ENCODE assay signal across 24 cellular contexts in the genomic region with DNA sequence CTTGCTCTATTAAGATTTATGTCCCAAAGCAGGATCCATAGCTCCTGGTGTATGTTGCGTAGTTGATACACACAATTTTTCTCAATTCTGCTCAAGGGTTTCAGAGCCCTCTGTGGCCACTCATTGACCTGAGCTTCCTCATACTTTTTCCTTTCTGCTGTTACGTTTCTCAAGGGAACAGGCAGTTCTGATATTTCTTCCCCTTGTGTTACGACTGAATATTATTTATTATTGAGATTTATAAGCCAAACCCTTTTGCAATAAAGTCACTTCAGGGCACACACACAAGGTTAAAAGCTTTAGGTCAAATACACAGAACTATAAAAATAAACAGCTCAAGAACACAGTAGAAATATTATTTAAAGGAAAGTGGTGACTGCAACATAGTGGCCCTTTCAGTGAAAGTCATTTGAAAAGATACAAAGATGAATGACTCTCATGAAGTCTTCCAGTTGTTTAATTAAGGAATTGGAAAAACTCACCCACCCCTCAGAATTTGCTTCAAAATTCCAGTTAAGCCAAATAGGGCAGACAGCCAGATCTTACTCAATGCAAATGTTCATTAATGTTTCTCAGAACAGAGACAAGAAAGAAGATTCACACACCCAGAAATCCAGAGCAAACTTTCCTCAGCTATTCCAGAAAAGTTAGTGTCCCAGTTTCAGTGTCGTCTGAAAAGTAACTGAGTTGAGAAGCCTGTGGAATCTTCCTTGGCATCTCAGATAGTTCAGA.
A peak's percentile ranks its signal among the peaks of the same experiment; 100 is the strongest.
DNase-seq lines count a peak whose midpoint lies in the region; ATAC-seq, FAIRE-seq and TF ChIP-seq lines count a peak whose summit lies in the region.
"Had no signal": no experiment of that assay in that cellular context is flagged by ENCODE, and none has a peak within 500 bp of the region (broad histone marks: within the 10 kb centered on the region; RNA-seq: fewer than 3 reads in every experiment).

No MANE protein-coding gene starts in this region.

- peaks cover 0 to 16% (median 8%) of the 10 kb centered on the region in 4 donors for H3K9me3 ChIP-seq in liver (ENCODE audit: control insufficient read depth in 4 of 4, low read length in 3 of 4)
- H3K9me3 ChIP-seq in HepG2 (ENCODE audit: low read length) = peaks cover 64% of the 10 kb centered on the region
- no peaks in the 10 kb centered on the region for H3K9me3 ChIP-seq in prostate gland
- H3K9me3 ChIP-seq: ascending aorta, neutrophil, testis had no signal

- TF ChIP-seq RAD21 in liver (IDR thresholded peaks at IDR 0.05) = peak in 1 of 2 donors; percentile 27
- no peak for TF ChIP-seq RAD21 in HepG2 (CRISPR knock-in tag; IDR thresholded peaks at IDR 0.05)

- TF ChIP-seq POLR2A in HepG2 (IDR thresholded peaks at IDR 0.05; ENCODE audit: insufficient read depth in 1 of 2, low read depth in 2 of 2, low read length in 2 of 2) (no peak), prostate gland (IDR thresholded peaks at IDR 0.05) (no peak)

- H3K4me1 ChIP-seq in liver (ENCODE audit: control insufficient read depth in 4 of 4, insufficient read depth in 4 of 4, low read length in 3 of 4) = no peaks in the 10 kb centered on the region
- H3K4me1 ChIP-seq in HepG2 (ENCODE audit: insufficient read depth, low read length) = no peaks in the 10 kb centered on the region
- H3K4me1 ChIP-seq in prostate gland (replicated peaks) = peaks cover 3% of the 10 kb centered on the region
- H3K4me1 ChIP-seq in urinary bladder (ENCODE audit: insufficient read depth) = no peaks in the 10 kb centered on the region
- H3K4me1 ChIP-seq: ascending aorta, left lung had no signal

- no peak for FAIRE-seq in HepG2 (lab: Jason Lieb, UNC)
- FAIRE-seq in GM19239 (lab: Jason Lieb, UNC) = no peak

- in situ Hi-C loops in HepG2 (cut with HindIII; ENCODE audit: extremely low pct_ligation_motif_present, low pct_unique_long_range_greater_than_20kb) = no loop called here

- no TSS peak for BruUV-seq in HepG2 (replicated peaks; lab: Mats Ljungman, UMichigan)

- H4K20me1 ChIP-seq in HepG2 (ENCODE audit: insufficient read depth, low read length) = no peaks in the 10 kb centered on the region

- H2AFZ ChIP-seq in HepG2 (ENCODE audit: low read length) = no peak overlapping the region

- WGBS in liver = 80% methylated on average over 4 of the region's 4 CpGs
- 31% methylated on average over 4 of the region's 4 CpGs for WGBS in HepG2 (ENCODE audit: low lambda C conversion rate)
- WGBS in prostate gland = 32% methylated on average over 4 of the region's 4 CpGs
- WGBS in urinary bladder = 44% methylated on average over 4 of the region's 4 CpGs

- H3K27me3 ChIP-seq in liver (ENCODE audit: control insufficient read depth in 4 of 4, insufficient read depth in 4 of 4, low read length in 3 of 4) (no peaks in the 10 kb centered on the region), HepG2 (ENCODE audit: control insufficient read depth in 1 of 2, insufficient read depth in 2 of 2, low read length in 2 of 2) (no peaks in the 10 kb centered on the region), prostate gland (replicated peaks; ENCODE audit: insufficient read depth) (no peaks in the 10 kb centered on the region)
- H3K27me3 ChIP-seq: ascending aorta, left lung, neutrophil, testis had no signal

- POLR2A ChIA-PET in HepG2 (lab: Yijun Ruan, JAX) = no interaction called here

- H3K9ac ChIP-seq in liver (ENCODE audit: low read depth in 1 of 2, low read length in 2 of 2) (no peak overlapping the region), HepG2 (ENCODE audit: insufficient read depth, low read depth, low read length) (no peak overlapping the region)

- H3K36me3 ChIP-seq in liver (ENCODE audit: control insufficient read depth in 4 of 4, insufficient read depth in 3 of 4, low read depth in 1 of 4, low read length in 3 of 4) (no peaks in the 10 kb centered on the region), HepG2 (replicated peaks in 1 of 2; ENCODE audit: control insufficient read depth in 1 of 2, insufficient read depth in 2 of 2, low read length in 2 of 2) (no peaks in the 10 kb centered on the region), prostate gland (no peaks in the 10 kb centered on the region), urinary bladder (ENCODE audit: insufficient read depth) (no peaks in the 10 kb centered on the region)
- H3K36me3 ChIP-seq: ascending aorta, left lung, neutrophil had no signal

- CTCF ChIA-PET in HepG2 (lab: Yijun Ruan, JAX; ENCODE audit: low intra/inter-chr PET ratio, low total read pairs) = no interaction called here

- H3K79me2 ChIP-seq in HepG2 (ENCODE audit: insufficient read depth, low read length) = no peaks in the 10 kb centered on the region

- H3K27ac ChIP-seq in liver (ENCODE audit: low read depth in 1 of 2, low read length in 2 of 2) (no peak overlapping the region), HepG2 (ENCODE audit: extremely low read length, insufficient read depth, low read length) (no peak overlapping the region), prostate gland (peak overlapping the region; percentile 45 to 47), urinary bladder (ENCODE audit: low read depth) (peak overlapping the region; percentile 48)
- H3K27ac ChIP-seq: ascending aorta, C4-2B, left lung, neutrophil had no signal

- no peak for ATAC-seq in HepG2
- ATAC-seq: left lung had no signal

- H3K4me3 ChIP-seq in liver (ENCODE audit: low read depth in 1 of 3, low read length in 3 of 3) (no peak overlapping the region), HepG2 (replicated peaks in 1 of 3; ENCODE audit: insufficient read depth in 1 of 3, low read depth in 2 of 3, low read length in 3 of 3) (no peak overlapping the region), choroid plexus epithelial cell (ENCODE audit: low read depth, low read length) (no peak overlapping the region), prostate gland (no peak overlapping the region), urinary bladder (ENCODE audit: low read depth, low read length) (no peak overlapping the region)
- H3K4me3 ChIP-seq: ascending aorta, left lung, mucosa of descending colon, testis had no signal

- TF ChIP-seq EP300 in HepG2 (IDR thresholded peaks at IDR 0.05; ENCODE audit: low read depth in 2 of 2, low read length in 2 of 2) (no peak), HepG2 (CRISPR knock-in tag; IDR thresholded peaks at IDR 0.05; ENCODE audit: borderline replicate concordance) (no peak)

- TF ChIP-seq CTCF in liver (IDR thresholded peaks at IDR 0.05; ENCODE audit: low read depth, low read length, missing input control) (no peak), HepG2 (CRISPR knock-in tag; IDR thresholded peaks at IDR 0.05) (no peak), choroid plexus epithelial cell (conservative IDR thresholded peaks at IDR 0.05; ENCODE audit: low read depth, low read length) (no peak), prostate gland (IDR thresholded peaks at IDR 0.05) (peak in 1 of 4 experiments; percentile 14)

- no peak overlapping the region for H3K4me2 ChIP-seq in HepG2 (ENCODE audit: low read depth, low read length)

- intact Hi-C loops in HepG2 (cut with micrococcal nuclease; ENCODE audit: unreplicated experiment) (no loop called here), prostate gland (cut with DNase I) (no loop called here)

- DNase-seq in HepG2 (ENCODE audit: low spot score) (no peak), choroid plexus epithelial cell (ENCODE audit: low read depth) (peak; percentile 52), prostate gland (ENCODE audit: low spot score) (no peak), NCI-H1417 treated with DMSO at 0.1 percent for 48 hours (lab: John Stamatoyannopoulos, UW) (no peak), NCI-H510A treated with DMSO at 0.1 percent for 48 hours (lab: John Stamatoyannopoulos, UW) (no peak), GM19239 (ENCODE audit: insufficient read length, low spot score) (no peak)
- DNase-seq: activated CD8-positive, alpha-beta memory T cell treated with anti-CD3 and anti-CD28 coated beads, Interleukin-2, amount 50 U/mL, for 4 hours; activated effector memory CD4-positive, alpha-beta T cell treated with Interleukin-2 at 50 U/mL for 16 hours; cerebellar nuclear complex; DMS153; GDM1; GOT3; IMR-90; left lung; NCI-H1417; NCI-H524 treated with DMSO at 0.1 percent for 48 hours; stimulated activated CD4-positive, alpha-beta T cell treated with anti-CD3 and anti-CD28 coated beads, Interleukin-15, amount 100 ng/mL, for 24 hours; testis had no signal

TF ChIP-seq in liver, 16 proteins besides CTCF, POLR2A, EP300 and RAD21:
- TF ChIP-seq RXRA (IDR thresholded peaks at IDR 0.05) (peak in 1 of 2 donors; percentile 49), NR2F2 (IDR thresholded peaks at IDR 0.05) (peak; percentile 95), SP1 (IDR thresholded peaks at IDR 0.05) (peak; percentile 39)
- TF ChIP-seq, protein P1, sequence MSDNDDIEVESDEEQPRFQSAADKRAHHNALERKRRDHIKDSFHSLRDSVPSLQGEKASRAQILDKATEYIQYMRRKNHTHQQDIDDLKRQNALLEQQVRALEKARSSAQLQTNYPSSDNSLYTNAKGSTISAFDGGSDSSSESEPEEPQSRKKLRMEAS (IDR thresholded peaks at IDR 0.05) = no peak

TF ChIP-seq in HepG2, 621 proteins besides CTCF, POLR2A, EP300 and RAD21 (continues in another document):
- no peak for TF ChIP-seq ZNF777 (CRISPR knock-in tag; IDR thresholded peaks at IDR 0.05)
- TF ChIP-seq ZNF292 (CRISPR knock-in tag; IDR thresholded peaks at IDR 0.05; ENCODE audit: borderline replicate concordance, low read depth) = no peak

Comparison
In these comparisons a context has a peak if more than half of its experiments do, and no peak if none do; other contexts are left out.
1. H3K27ac ChIP-seq: peak in prostate gland (2 of 2) and urinary bladder (single experiment); none in liver (0 of 2) and HepG2 (single experiment).